ENCODE assay signal across 1 cellular context in genomic region chr20:59032023-59032712, GRCh38.
A peak's percentile ranks its signal among the peaks of the same experiment; 100 is the strongest.
TF ChIP-seq lines count a peak whose summit lies in the region.

ATP5F1E (minus strand) TSS chr20:59032335; CDS start chr20:59032251, 84 bp downstream.

TF ChIP-seq in HepG2, 621 proteins besides CTCF, POLR2A, EP300 and RAD21 (continued from another document and continues in another):
- TF ChIP-seq, protein P1, sequence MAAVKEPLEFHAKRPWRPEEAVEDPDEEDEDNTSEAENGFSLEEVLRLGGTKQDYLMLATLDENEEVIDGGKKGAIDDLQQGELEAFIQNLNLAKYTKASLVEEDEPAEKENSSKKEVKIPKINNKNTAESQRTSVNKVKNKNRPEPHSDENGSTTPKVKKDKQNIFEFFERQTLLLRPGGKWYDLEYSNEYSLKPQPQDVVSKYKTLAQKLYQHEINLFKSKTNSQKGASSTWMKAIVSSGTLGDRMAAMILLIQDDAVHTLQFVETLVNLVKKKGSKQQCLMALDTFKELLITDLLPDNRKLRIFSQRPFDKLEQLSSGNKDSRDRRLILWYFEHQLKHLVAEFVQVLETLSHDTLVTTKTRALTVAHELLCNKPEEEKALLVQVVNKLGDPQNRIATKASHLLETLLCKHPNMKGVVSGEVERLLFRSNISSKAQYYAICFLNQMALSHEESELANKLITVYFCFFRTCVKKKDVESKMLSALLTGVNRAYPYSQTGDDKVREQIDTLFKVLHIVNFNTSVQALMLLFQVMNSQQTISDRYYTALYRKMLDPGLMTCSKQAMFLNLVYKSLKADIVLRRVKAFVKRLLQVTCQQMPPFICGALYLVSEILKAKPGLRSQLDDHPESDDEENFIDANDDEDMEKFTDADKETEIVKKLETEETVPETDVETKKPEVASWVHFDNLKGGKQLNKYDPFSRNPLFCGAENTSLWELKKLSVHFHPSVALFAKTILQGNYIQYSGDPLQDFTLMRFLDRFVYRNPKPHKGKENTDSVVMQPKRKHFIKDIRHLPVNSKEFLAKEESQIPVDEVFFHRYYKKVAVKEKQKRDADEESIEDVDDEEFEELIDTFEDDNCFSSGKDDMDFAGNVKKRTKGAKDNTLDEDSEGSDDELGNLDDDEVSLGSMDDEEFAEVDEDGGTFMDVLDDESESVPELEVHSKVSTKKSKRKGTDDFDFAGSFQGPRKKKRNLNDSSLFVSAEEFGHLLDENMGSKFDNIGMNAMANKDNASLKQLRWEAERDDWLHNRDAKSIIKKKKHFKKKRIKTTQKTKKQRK (IDR thresholded peaks at IDR 0.05; ENCODE audit: low read length), result no peak
- TF ChIP-seq SIN3B (IDR thresholded peaks at IDR 0.05; ENCODE audit: low read length), result peak; percentile 70
- TF ChIP-seq, protein P2, sequence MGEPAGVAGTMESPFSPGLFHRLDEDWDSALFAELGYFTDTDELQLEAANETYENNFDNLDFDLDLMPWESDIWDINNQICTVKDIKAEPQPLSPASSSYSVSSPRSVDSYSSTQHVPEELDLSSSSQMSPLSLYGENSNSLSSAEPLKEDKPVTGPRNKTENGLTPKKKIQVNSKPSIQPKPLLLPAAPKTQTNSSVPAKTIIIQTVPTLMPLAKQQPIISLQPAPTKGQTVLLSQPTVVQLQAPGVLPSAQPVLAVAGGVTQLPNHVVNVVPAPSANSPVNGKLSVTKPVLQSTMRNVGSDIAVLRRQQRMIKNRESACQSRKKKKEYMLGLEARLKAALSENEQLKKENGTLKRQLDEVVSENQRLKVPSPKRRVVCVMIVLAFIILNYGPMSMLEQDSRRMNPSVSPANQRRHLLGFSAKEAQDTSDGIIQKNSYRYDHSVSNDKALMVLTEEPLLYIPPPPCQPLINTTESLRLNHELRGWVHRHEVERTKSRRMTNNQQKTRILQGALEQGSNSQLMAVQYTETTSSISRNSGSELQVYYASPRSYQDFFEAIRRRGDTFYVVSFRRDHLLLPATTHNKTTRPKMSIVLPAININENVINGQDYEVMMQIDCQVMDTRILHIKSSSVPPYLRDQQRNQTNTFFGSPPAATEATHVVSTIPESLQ (CRISPR knock-in tag; conservative IDR thresholded peaks at IDR 0.05), result peak; percentile 40
- TF ChIP-seq ZNF574 (CRISPR knock-in tag; IDR thresholded peaks at IDR 0.05), result peak; percentile 88
- peak; percentile 97 for TF ChIP-seq KMT2A (CRISPR knock-in tag; IDR thresholded peaks at IDR 0.05)
- TF ChIP-seq ZSCAN12 (CRISPR knock-in tag; IDR thresholded peaks at IDR 0.05), result peak; percentile 79; the same call in 1 of the 2 replicates
- TF ChIP-seq, protein P3, sequence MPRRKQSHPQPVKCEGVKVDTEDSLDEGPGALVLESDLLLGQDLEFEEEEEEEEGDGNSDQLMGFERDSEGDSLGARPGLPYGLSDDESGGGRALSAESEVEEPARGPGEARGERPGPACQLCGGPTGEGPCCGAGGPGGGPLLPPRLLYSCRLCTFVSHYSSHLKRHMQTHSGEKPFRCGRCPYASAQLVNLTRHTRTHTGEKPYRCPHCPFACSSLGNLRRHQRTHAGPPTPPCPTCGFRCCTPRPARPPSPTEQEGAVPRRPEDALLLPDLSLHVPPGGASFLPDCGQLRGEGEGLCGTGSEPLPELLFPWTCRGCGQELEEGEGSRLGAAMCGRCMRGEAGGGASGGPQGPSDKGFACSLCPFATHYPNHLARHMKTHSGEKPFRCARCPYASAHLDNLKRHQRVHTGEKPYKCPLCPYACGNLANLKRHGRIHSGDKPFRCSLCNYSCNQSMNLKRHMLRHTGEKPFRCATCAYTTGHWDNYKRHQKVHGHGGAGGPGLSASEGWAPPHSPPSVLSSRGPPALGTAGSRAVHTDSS (CRISPR knock-in tag; conservative IDR thresholded peaks at IDR 0.05), result no peak
- TF ChIP-seq ZFP36 (IDR thresholded peaks at IDR 0.05; ENCODE audit: borderline replicate concordance, low read depth, low read length, partially characterized antibody), result peak; percentile 4
- peak; percentile 74 for TF ChIP-seq E2F5 (CRISPR knock-in tag; conservative IDR thresholded peaks at IDR 0.05)
- TF ChIP-seq ZNF776 (CRISPR knock-in tag; IDR thresholded peaks at IDR 0.05), result peak; percentile 97
- TF ChIP-seq SP5 (CRISPR knock-in tag; IDR thresholded peaks at IDR 0.05; ENCODE audit: borderline replicate concordance, low read depth), result peak; percentile 93
- TF ChIP-seq ZNF160 (CRISPR knock-in tag; IDR thresholded peaks at IDR 0.05), result peak; percentile 95
- peak; percentile 61; the same call in 1 of the 2 replicates for TF ChIP-seq ZNF614 (CRISPR knock-in tag; IDR thresholded peaks at IDR 0.05; ENCODE audit: borderline replicate concordance)
- TF ChIP-seq ZNF569 (CRISPR knock-in tag; IDR thresholded peaks at IDR 0.05; ENCODE audit: borderline replicate concordance), result no peak
- no peak for TF ChIP-seq XBP1 (CRISPR knock-in tag; IDR thresholded peaks at IDR 0.05)
- TF ChIP-seq NCOA2 (CRISPR knock-in tag; IDR thresholded peaks at IDR 0.05), result peak; percentile 48
- TF ChIP-seq ZNF724P (CRISPR knock-in tag; IDR thresholded peaks at IDR 0.05; ENCODE audit: borderline replicate concordance), result peak; percentile 89
- TF ChIP-seq AGO2 (optimal IDR thresholded peaks at IDR 0.05; ENCODE audit: low read depth, low read length), result peak; percentile 98
- peak; percentile 94; the same call in 1 of the 2 replicates for TF ChIP-seq TBX2 (CRISPR knock-in tag; IDR thresholded peaks at IDR 0.05; ENCODE audit: borderline replicate concordance)
- TF ChIP-seq, protein P4, sequence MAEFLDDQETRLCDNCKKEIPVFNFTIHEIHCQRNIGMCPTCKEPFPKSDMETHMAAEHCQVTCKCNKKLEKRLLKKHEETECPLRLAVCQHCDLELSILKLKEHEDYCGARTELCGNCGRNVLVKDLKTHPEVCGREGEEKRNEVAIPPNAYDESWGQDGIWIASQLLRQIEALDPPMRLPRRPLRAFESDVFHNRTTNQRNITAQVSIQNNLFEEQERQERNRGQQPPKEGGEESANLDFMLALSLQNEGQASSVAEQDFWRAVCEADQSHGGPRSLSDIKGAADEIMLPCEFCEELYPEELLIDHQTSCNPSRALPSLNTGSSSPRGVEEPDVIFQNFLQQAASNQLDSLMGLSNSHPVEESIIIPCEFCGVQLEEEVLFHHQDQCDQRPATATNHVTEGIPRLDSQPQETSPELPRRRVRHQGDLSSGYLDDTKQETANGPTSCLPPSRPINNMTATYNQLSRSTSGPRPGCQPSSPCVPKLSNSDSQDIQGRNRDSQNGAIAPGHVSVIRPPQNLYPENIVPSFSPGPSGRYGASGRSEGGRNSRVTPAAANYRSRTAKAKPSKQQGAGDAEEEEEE (CRISPR knock-in tag; IDR thresholded peaks at IDR 0.05; ENCODE audit: borderline replicate concordance), result no peak
- 0 out of 2 replicates have a peak, but pooled peaks have one; percentile 3 for TF ChIP-seq HNRNPL (IDR thresholded peaks at IDR 0.05; ENCODE audit: low read depth, low read length)
- TF ChIP-seq ZNF781 (CRISPR knock-in tag; IDR thresholded peaks at IDR 0.05; ENCODE audit: borderline replicate concordance, not compliant biosample characterization), result peak; percentile 98
- no peak for TF ChIP-seq EHMT2 (IDR thresholded peaks at IDR 0.05; ENCODE audit: borderline replicate concordance, low read depth, low read length)
- peak; percentile 95; the same call in 1 of the 2 replicates for TF ChIP-seq ZNF232 (CRISPR knock-in tag; IDR thresholded peaks at IDR 0.05; ENCODE audit: borderline replicate concordance)
- peak; percentile 93 for TF ChIP-seq PHF21A (CRISPR knock-in tag; IDR thresholded peaks at IDR 0.05)
- TF ChIP-seq ZNF354B (CRISPR knock-in tag; IDR thresholded peaks at IDR 0.05), result no peak; the same call in 1 of the 2 replicates
- peak; percentile 91 for TF ChIP-seq YEATS2 (CRISPR knock-in tag; IDR thresholded peaks at IDR 0.05; ENCODE audit: borderline replicate concordance)
- TF ChIP-seq TCF12 (IDR thresholded peaks at IDR 0.05), result no peak
- peak; percentile 94 for TF ChIP-seq TCF12 (CRISPR knock-in tag; IDR thresholded peaks at IDR 0.05)
- TF ChIP-seq CCDC6 (CRISPR knock-in tag; IDR thresholded peaks at IDR 0.05), result peak; percentile 96; the same call in 1 of the 2 replicates
- TF ChIP-seq ZNF292 (CRISPR knock-in tag; IDR thresholded peaks at IDR 0.05; ENCODE audit: borderline replicate concordance, low read depth), result no peak; the same call in 1 of the 2 replicates
- TF ChIP-seq ZNF34 (CRISPR knock-in tag; IDR thresholded peaks at IDR 0.05; ENCODE audit: borderline replicate concordance), result peak; percentile 88; the same call in 1 of the 2 replicates
- TF ChIP-seq ZNF772 (CRISPR knock-in tag; IDR thresholded peaks at IDR 0.05), result peak; percentile 95
- 0 out of 2 replicates have a peak, but pooled peaks have one; percentile 56 for TF ChIP-seq NCOA1 (CRISPR knock-in tag; IDR thresholded peaks at IDR 0.05)
- peak; percentile 53 for TF ChIP-seq ZFP37 (CRISPR knock-in tag; IDR thresholded peaks at IDR 0.05; ENCODE audit: borderline replicate concordance)
- peak; percentile 97 for TF ChIP-seq THAP7 (CRISPR knock-in tag; IDR thresholded peaks at IDR 0.05)
- peak; percentile 84; the same call in 1 of the 2 replicates for TF ChIP-seq GFI1 (CRISPR knock-in tag; IDR thresholded peaks at IDR 0.05; ENCODE audit: borderline replicate concordance)
- peak; percentile 87; the same call in 1 of the 2 replicates for TF ChIP-seq ZNF780A (CRISPR knock-in tag; IDR thresholded peaks at IDR 0.05)
- peak; percentile 59; the same call in 1 of the 2 replicates for TF ChIP-seq ZNF556 (CRISPR knock-in tag; IDR thresholded peaks at IDR 0.05; ENCODE audit: borderline replicate concordance)
- TF ChIP-seq ARNT2 (CRISPR knock-in tag; IDR thresholded peaks at IDR 0.05; ENCODE audit: low read depth), result peak; percentile 95
- TF ChIP-seq ZNF652 (CRISPR knock-in tag; IDR thresholded peaks at IDR 0.05; ENCODE audit: borderline replicate concordance, low read depth), result peak; percentile 4; the same call in 1 of the 2 replicates
- TF ChIP-seq POLR2AphosphoS2 (IDR thresholded peaks at IDR 0.05; ENCODE audit: low read depth, low read length), result no peak
- TF ChIP-seq NRL (CRISPR knock-in tag; IDR thresholded peaks at IDR 0.05; ENCODE audit: borderline replicate concordance), result peak; percentile 90
- TF ChIP-seq SMARCE1 (IDR thresholded peaks at IDR 0.05; ENCODE audit: borderline replicate concordance), result no peak
- TF ChIP-seq, protein P5, sequence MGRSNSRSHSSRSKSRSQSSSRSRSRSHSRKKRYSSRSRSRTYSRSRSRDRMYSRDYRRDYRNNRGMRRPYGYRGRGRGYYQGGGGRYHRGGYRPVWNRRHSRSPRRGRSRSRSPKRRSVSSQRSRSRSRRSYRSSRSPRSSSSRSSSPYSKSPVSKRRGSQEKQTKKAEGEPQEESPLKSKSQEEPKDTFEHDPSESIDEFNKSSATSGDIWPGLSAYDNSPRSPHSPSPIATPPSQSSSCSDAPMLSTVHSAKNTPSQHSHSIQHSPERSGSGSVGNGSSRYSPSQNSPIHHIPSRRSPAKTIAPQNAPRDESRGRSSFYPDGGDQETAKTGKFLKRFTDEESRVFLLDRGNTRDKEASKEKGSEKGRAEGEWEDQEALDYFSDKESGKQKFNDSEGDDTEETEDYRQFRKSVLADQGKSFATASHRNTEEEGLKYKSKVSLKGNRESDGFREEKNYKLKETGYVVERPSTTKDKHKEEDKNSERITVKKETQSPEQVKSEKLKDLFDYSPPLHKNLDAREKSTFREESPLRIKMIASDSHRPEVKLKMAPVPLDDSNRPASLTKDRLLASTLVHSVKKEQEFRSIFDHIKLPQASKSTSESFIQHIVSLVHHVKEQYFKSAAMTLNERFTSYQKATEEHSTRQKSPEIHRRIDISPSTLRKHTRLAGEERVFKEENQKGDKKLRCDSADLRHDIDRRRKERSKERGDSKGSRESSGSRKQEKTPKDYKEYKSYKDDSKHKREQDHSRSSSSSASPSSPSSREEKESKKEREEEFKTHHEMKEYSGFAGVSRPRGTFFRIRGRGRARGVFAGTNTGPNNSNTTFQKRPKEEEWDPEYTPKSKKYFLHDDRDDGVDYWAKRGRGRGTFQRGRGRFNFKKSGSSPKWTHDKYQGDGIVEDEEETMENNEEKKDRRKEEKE (IDR thresholded peaks at IDR 0.05), result no peak
- TF ChIP-seq ZNF235 (CRISPR knock-in tag; IDR thresholded peaks at IDR 0.05; ENCODE audit: borderline replicate concordance), result peak; percentile 87
- no peak for TF ChIP-seq ZNF496 (CRISPR knock-in tag; IDR thresholded peaks at IDR 0.05; ENCODE audit: insufficient replicate concordance)
- peak; percentile 77 for TF ChIP-seq ZBTB42 (CRISPR knock-in tag; IDR thresholded peaks at IDR 0.05)
- TF ChIP-seq BRF2 (CRISPR knock-in tag; IDR thresholded peaks at IDR 0.05), result peak; percentile 99
- TF ChIP-seq ZBTB8A (CRISPR knock-in tag; IDR thresholded peaks at IDR 0.05; ENCODE audit: borderline replicate concordance, low read depth), result peak; percentile 92
